ENCODE assay signal across 1 cellular context in genomic region chr4:56821394-56822263, GRCh38.
TF ChIP-seq lines count a peak whose summit lies in the region.

TSS of gene SPINK2 (minus strand) at chr4:56821701. CDS start at chr4:56821662, 39 bp downstream.

TF ChIP-seq in endothelial cell of umbilical vein, 7 proteins besides CTCF, POLR2A, EP300 and RAD21:
- TF ChIP-seq EZH2 (IDR thresholded peaks at IDR 0.05; ENCODE audit: borderline replicate concordance, low read depth, low read length, severe bottlenecking) (peak; percentile 88), MYC (IDR thresholded peaks at IDR 0.05; ENCODE audit: low read depth, low read length) (no peak)
TF ChIP-seq in endothelial cell of umbilical vein: peak in this region for 1.
